In the genomic region with DNA sequence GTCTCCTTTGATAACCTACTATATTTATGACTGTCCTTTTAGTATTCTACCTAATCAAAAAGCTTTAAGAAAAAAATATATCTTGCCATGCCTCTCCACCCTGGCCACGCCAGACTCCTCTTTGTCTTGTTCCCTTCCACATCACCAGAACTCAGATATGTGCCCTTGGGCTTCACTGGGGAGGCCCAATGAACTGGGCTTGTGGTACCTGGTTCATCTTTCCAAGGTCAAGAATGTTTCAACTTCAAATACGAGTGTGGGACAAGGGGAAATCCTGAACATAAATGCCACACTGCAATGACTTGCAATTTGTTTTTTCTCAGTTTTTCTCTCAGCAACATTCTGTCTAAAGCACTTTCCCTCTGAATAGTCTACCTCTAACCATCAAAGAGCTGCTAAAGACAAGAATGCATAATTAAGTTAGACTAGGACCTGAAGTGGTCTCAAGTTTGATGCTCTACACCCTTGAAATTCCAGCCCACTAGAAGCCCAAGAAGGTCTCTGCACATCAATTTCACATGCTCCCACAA, we compare ENCODE assay signal across 26 cellular contexts.
"Had no signal": no experiment of that assay in that cellular context is flagged by ENCODE, and none has a peak within 500 bp of the region (broad histone marks: within the 10 kb centered on the region; RNA-seq: fewer than 3 reads in every experiment).

No MANE protein-coding gene starts in this region.

- H2AFZ ChIP-seq: neural progenitor cell had no signal

- H3K4me1 Mint-ChIP-seq: nephron, neural progenitor cell had no signal

- H3K4me1 ChIP-seq: esophagus squamous epithelium, neural progenitor cell, prostate gland, thyroid gland had no signal

- H3K9ac ChIP-seq: neural progenitor cell had no signal

- H3K27ac ChIP-seq: coronary artery, esophagus squamous epithelium, heart right ventricle, left lung, neural progenitor cell, prostate gland, skin epidermis, spleen, stomach, thyroid gland, vagina had no signal

- H3K36me3 ChIP-seq: neural progenitor cell had no signal

- H3K4me3 Mint-ChIP-seq: naive thymus-derived CD4-positive, alpha-beta T cell; nephron; neural progenitor cell had no signal

- H3K9me3 ChIP-seq: esophagus squamous epithelium, heart right ventricle, left lung, prostate gland, spleen, stomach, thyroid gland, vagina had no signal

- DNase-seq: dermis blood vessel endothelial cell; effector memory CD4-positive, alpha-beta T cell; esophagus squamous epithelium; foreskin melanocyte; glutamatergic neuron; heart right ventricle; hippocampal formation; left cardiac atrium; left lung; mesendoderm; midbrain; naive thymus-derived CD4-positive, alpha-beta T cell; right cardiac atrium; spleen; stimulated activated CD4-positive, alpha-beta T cell treated with anti-CD3 and anti-CD28 coated beads, Interleukin-15, amount 100 ng/mL, for 24 hours; stimulated activated CD4-positive, alpha-beta T cell treated with anti-CD3 and anti-CD28 coated beads, Interleukin-2, amount 100 ng/mL, for 48 hours; stimulated activated naive CD4-positive, alpha-beta T cell treated with Interleukin-2 at 50 U/mL for 16 hours; stomach; thyroid gland; trophoblast cell had no signal

- H3K9me3 Mint-ChIP-seq: naive thymus-derived CD4-positive, alpha-beta T cell; nephron; neural progenitor cell had no signal

- H3K27me3 ChIP-seq: esophagus squamous epithelium, heart right ventricle, left lung, neural progenitor cell, spleen, stomach, thyroid gland, vagina had no signal

- H3K4me2 ChIP-seq: neural progenitor cell had no signal

- H3K4me3 ChIP-seq: coronary artery, esophagus squamous epithelium, heart right ventricle, left lung, neural progenitor cell, prostate gland, skin epidermis, spleen, stomach, thyroid gland, vagina had no signal

- ATAC-seq: heart right ventricle; left cardiac atrium; left lung; naive thymus-derived CD4-positive, alpha-beta T cell; right cardiac atrium had no signal

- H3K27me3 Mint-ChIP-seq: naive thymus-derived CD4-positive, alpha-beta T cell had no signal

- H3K27ac Mint-ChIP-seq: nephron, neural progenitor cell had no signal
